21 cellular contexts compared by ENCODE assay signal in genomic region chr3:131699001-131699400, GRCh38.
"Had no signal": no experiment of that assay in that cellular context is flagged by ENCODE, and none has a peak within 500 bp of the region (broad histone marks: within the 10 kb centered on the region; RNA-seq: fewer than 3 reads in every experiment).

No MANE protein-coding gene starts in this region.

- H3K9me3 Mint-ChIP-seq: nephron, type B pancreatic cell had no signal

- ATAC-seq: foreskin keratinocyte; left cardiac atrium; lower lobe of right lung; pancreas; right cardiac atrium; stimulated activated naive CD8-positive, alpha-beta T cell treated with anti-CD3 and anti-CD28 coated beads, Interleukin-15, Interleukin-2, amounts not matched to agents 100 U/mL and 50 U/mL, for 24 hours had no signal

- H3K27me3 Mint-ChIP-seq: progenitor cell of endocrine pancreas had no signal

- H3K9me3 ChIP-seq: left ventricle myocardium inferior, lower lobe of right lung, pancreas, suprapubic skin, thyroid gland, uterus had no signal

- DNase-seq: dermis blood vessel endothelial cell; immature natural killer cell; kidney; left cardiac atrium; left ventricle myocardium inferior; lower lobe of right lung; mesenchymal stem cell; naive B cell; occipital lobe; pancreas; right cardiac atrium; stimulated activated CD4-positive, alpha-beta T cell treated with anti-CD3 and anti-CD28 coated beads, Interleukin-2, amount 100 ng/mL, for 48 hours; stimulated activated naive CD8-positive, alpha-beta T cell treated with anti-CD3 and anti-CD28 coated beads, Interleukin-15, Interleukin-2, amounts not matched to agents 100 U/mL and 50 U/mL, for 24 hours; thyroid gland; uterus had no signal

- H3K4me3 ChIP-seq: left ventricle myocardium inferior, lower lobe of right lung, pancreas, smooth muscle cell, suprapubic skin, thyroid gland, uterus had no signal

- H3K4me2 ChIP-seq: smooth muscle cell had no signal

- H3K27ac ChIP-seq: foreskin keratinocyte, left ventricle myocardium inferior, lower lobe of right lung, pancreas, suprapubic skin, thyroid gland, uterus had no signal

- H3K4me3 Mint-ChIP-seq: immature natural killer cell, naive B cell, nephron, type B pancreatic cell had no signal

- H3K4me1 Mint-ChIP-seq: immature natural killer cell, naive B cell, nephron had no signal

- H3K27ac Mint-ChIP-seq: immature natural killer cell, naive B cell, nephron, progenitor cell of endocrine pancreas, type B pancreatic cell had no signal

- FAIRE-seq: kidney, pancreas had no signal

- H3K27me3 ChIP-seq: pancreas, suprapubic skin, thyroid gland, uterus had no signal

- H3K36me3 Mint-ChIP-seq: immature natural killer cell, naive B cell, type B pancreatic cell had no signal

- H3K36me3 ChIP-seq: left ventricle myocardium inferior, lower lobe of right lung, pancreas, suprapubic skin, thyroid gland, uterus had no signal

- H3K4me1 ChIP-seq: foreskin keratinocyte, left ventricle myocardium inferior, lower lobe of right lung, pancreas, suprapubic skin, thyroid gland, uterus had no signal
